Comparison of ENCODE assay signal across 8 cellular contexts in the genomic region with DNA sequence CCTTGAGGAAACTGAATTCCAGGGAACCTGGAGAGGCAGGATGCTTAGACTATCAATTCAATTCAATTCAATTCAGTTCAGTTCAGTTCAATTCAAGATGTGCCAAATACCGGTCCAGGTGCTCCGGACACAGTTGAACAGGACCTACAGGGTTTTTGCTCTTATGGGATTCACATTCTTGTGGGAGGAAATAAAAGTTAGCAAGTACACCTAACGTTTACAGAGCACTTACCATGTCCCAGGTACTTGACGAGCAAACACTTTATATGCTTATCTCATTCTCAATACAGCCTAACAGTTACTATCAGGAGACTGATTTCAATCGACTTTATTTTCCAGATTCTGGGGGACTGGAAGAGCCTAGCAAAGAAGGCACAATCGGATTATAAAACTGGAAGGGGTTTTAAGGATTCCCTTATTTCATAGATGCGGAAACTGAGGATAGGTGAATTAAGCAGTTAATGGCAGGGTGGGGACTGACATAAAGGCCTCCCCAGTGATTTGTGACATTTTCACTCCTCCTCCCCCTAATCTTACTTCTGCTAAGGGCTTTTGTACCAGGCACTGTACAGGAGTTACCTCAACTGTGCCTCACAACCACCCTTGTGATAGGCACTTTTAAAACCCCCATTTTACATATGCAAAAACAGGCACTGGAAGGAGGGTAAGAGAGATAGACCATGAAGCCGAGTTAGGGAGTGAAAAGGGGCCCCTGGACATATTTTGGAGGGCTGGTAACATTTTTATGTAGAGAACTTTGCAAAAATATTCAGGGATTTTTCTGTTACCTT. TPM values are rescaled to one million over a fixed set of nuclear protein-coding genes. Genes with fewer than 3 reads are reported as not detected.
DNase-seq lines count a peak whose midpoint lies in the region; ATAC-seq and TF ChIP-seq lines count a peak whose summit lies in the region.

No MANE protein-coding gene starts in this region.

- H3K9me3 ChIP-seq in hepatocyte (ENCODE audit: low read depth): no peaks in the 10 kb centered on the region
- no peaks in the 10 kb centered on the region for H3K9me3 ChIP-seq in stomach smooth muscle (ENCODE audit: control insufficient read depth in 2 of 2, low read length in 2 of 2)

- peaks cover 50% of the 10 kb centered on the region for H3K4me1 Mint-ChIP-seq in T-helper 2 cell treated with Interferon-gamma antibody and Interleukin-4, amounts not matched to agents 5 μg/mL and 100 μg/mL, for 36 hours (ENCODE audit: low read depth)
- H3K4me1 Mint-ChIP-seq in T-cell: peaks cover 55 to 64% (median 63%) of the 10 kb centered on the region in 3 donors

- H3K27me3 ChIP-seq in hepatocyte: no peaks in the 10 kb centered on the region
- no peaks in the 10 kb centered on the region for H3K27me3 ChIP-seq in stomach smooth muscle (ENCODE audit: control insufficient read depth in 1 of 2, insufficient read depth in 2 of 2, low read length in 2 of 2)

- H3K9ac ChIP-seq in stomach smooth muscle (ENCODE audit: low read length in 2 of 2): peak overlapping the region in 1 of 2 donors; percentile 86

- H3K4me2 ChIP-seq in hepatocyte: peak overlapping the region; percentile 53

- CTCF ChIA-PET in T-cell (lab: Charles Lee): interaction anchor here in 1 of 2 donors (0.8 kb wide), 1 partner anchor 442 kb away, joined by 3 read pairs; no protein-coding TSS in a partner anchor

- no peaks in the 10 kb centered on the region for H3K9me2 ChIP-seq in hepatocyte (replicated peaks; ENCODE audit: insufficient read depth)

- H3K27ac ChIP-seq in hepatocyte (no peak overlapping the region), stomach smooth muscle (ENCODE audit: low read length) (peak overlapping the region; percentile 86)

- peak overlapping the region; percentile 87 for H3K4me3 Mint-ChIP-seq in T-helper 2 cell treated with Interferon-gamma antibody and Interleukin-4, amounts not matched to agents 5 μg/mL and 100 μg/mL, for 36 hours
- peak overlapping the region; percentile 95 to 97 (median 96) for H3K4me3 Mint-ChIP-seq in T-cell

- TF ChIP-seq CTCF in hepatocyte (IDR thresholded peaks at IDR 0.05; ENCODE audit: poor library complexity): no peak

- no peak for DNase-seq in T-helper 2 cell treated with Interferon-gamma antibody and Interleukin-4, amounts not matched to agents 5 μg/mL and 100 μg/mL, for 36 hours (ENCODE audit: low spot score)
- no peak for DNase-seq in T-helper 2 cell
- DNase-seq in T-cell: no peak
- DNase-seq in hepatocyte (ENCODE audit: low spot score): no peak
- no peak for DNase-seq in HT-29 (ENCODE audit: low spot score)
- DNase-seq in effector CD8-positive, alpha-beta T cell (lab: John Stamatoyannopoulos, UW): no peak
- DNase-seq in stimulated activated CD4-positive, alpha-beta T cell treated with anti-CD3 and anti-CD28 coated beads, Interleukin-4, amount 100 ng/mL, for 24 hours: no peak

- no peak for ATAC-seq in T-cell (replicated peaks in 1 of 4)

- peaks cover 18% of the 10 kb centered on the region for H3K36me3 Mint-ChIP-seq in T-helper 2 cell treated with Interferon-gamma antibody and Interleukin-4, amounts not matched to agents 5 μg/mL and 100 μg/mL, for 36 hours (ENCODE audit: low read depth)
- no peaks in the 10 kb centered on the region for H3K36me3 Mint-ChIP-seq in T-cell

- H3K79me2 ChIP-seq in hepatocyte: peaks cover 52% of the 10 kb centered on the region

- H3K36me3 ChIP-seq in hepatocyte (replicated peaks; ENCODE audit: insufficient read depth, low read depth): no peaks in the 10 kb centered on the region
- no peaks in the 10 kb centered on the region for H3K36me3 ChIP-seq in stomach smooth muscle (ENCODE audit: control insufficient read depth in 2 of 2, insufficient read depth in 2 of 2, low read length in 2 of 2)

- POLR2A ChIA-PET in T-cell (lab: Charles Lee): no interaction called here

- H3K4me3 ChIP-seq in hepatocyte (no peak overlapping the region), stomach smooth muscle (ENCODE audit: low read length in 2 of 2) (peak overlapping the region; percentile 85 to 95)

- peak overlapping the region; percentile 92 for H3K27ac Mint-ChIP-seq in T-helper 2 cell treated with Interferon-gamma antibody and Interleukin-4, amounts not matched to agents 5 μg/mL and 100 μg/mL, for 36 hours
- peak overlapping the region; percentile 89 to 91 for H3K27ac Mint-ChIP-seq in T-cell

- H3K9me3 Mint-ChIP-seq in T-helper 2 cell treated with Interferon-gamma antibody and Interleukin-4, amounts not matched to agents 5 μg/mL and 100 μg/mL, for 36 hours: no peaks in the 10 kb centered on the region
- H3K9me3 Mint-ChIP-seq in T-cell: no peaks in the 10 kb centered on the region

- peak overlapping the region; percentile 11 for H2AFZ ChIP-seq in hepatocyte

- H3K27me3 Mint-ChIP-seq in T-helper 2 cell treated with Interferon-gamma antibody and Interleukin-4, amounts not matched to agents 5 μg/mL and 100 μg/mL, for 36 hours (ENCODE audit: low read depth): no peaks in the 10 kb centered on the region
- no peaks in the 10 kb centered on the region for H3K27me3 Mint-ChIP-seq in T-cell

- H3K4me1 ChIP-seq in hepatocyte (ENCODE audit: insufficient read depth) (peaks cover 10% of the 10 kb centered on the region), stomach smooth muscle (ENCODE audit: control insufficient read depth, insufficient read depth, low read length) (peaks cover 35% of the 10 kb centered on the region)

- 53% methylated on average over 8 of the region's 8 CpGs for WGBS in hepatocyte (ENCODE audit: low lambda C conversion rate, missing lambda C conversion rate)

- H4K20me1 ChIP-seq in hepatocyte (ENCODE audit: insufficient read depth, poor library complexity, severe bottlenecking): peaks cover 11% of the 10 kb centered on the region

RNA-seq across cellular contexts. Expression of gene GDE1, which starts 0.7 kb away (rescaled TPM):
- total RNA-seq in T-cell (10 to 100 TPM; 19.8 to 24.8 (median 23.1) TPM), hepatocyte (83.2 and 99.9 TPM in 2 replicates)
- 77.6 and 78.4 TPM in 2 replicates for polyA plus RNA-seq in hepatocyte
- total RNA-seq in HT-29 (2014; rRNA removed; shearing (Covaris generic)): 64.4 and 67.2 TPM in 2 replicates

RNA-seq across cellular contexts. Expression of gene CCP110, which starts 1.2 kb away (rescaled TPM):
- total RNA-seq in T-cell (10 to 100 TPM; 12.3 to 18.8 (median 17.1) TPM), hepatocyte (9.2 and 12.6 TPM in 2 replicates)
- 4.3 and 5.8 TPM in 2 replicates for polyA plus RNA-seq in hepatocyte
- total RNA-seq in HT-29 (2014; rRNA removed; shearing (Covaris generic)): 3.4 and 4.8 TPM in 2 replicates

RNA-seq across cellular contexts. Expression of gene VPS35L, which starts 32.9 kb away (rescaled TPM):
- total RNA-seq in T-cell: 10 to 100 TPM; 40.2 to 46.9 (median 42.9) TPM
- total RNA-seq in hepatocyte: 47.5 and 55.1 TPM in 2 replicates
- 52.8 and 56.1 TPM in 2 replicates for polyA plus RNA-seq in hepatocyte
- 0.65 and 1.7 TPM in 2 replicates for total RNA-seq in HT-29 (2014; rRNA removed; shearing (Covaris generic))

Comparison
In these comparisons a context has a peak if more than half of its experiments do, and no peak if none do; other contexts are left out.
1. RNA of gene VPS35L, which starts 32.9 kb away (total RNA-seq): 47.5 to 55.1 TPM in hepatocyte and 40.2 to 46.9 TPM in T-cell; 0.65 to 1.7 TPM in HT-29; every median in the first group is over 10 times any median in the second.